16 cellular contexts compared by ENCODE assay signal in the genomic region with DNA sequence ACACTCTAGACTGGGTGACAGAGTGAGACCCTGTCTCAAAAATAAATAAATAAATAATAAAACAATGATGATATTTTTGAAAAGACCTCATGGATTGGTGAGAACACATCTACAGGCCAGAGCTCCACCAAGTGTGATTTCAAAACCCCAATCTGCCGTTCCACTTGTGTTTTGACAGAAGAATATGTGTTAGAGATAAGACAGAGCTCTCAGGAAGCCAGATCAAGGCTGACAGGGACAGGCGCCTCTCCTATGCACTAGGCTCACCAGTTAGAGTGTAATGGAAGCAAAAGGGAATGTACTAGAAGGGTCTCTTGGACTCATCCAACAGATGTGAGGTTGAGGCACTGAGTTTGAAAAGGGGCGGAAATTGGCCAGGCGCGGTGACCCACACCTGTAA.
DNase-seq lines count a peak whose midpoint lies in the region; ATAC-seq and TF ChIP-seq lines count a peak whose summit lies in the region.
"Had no signal": no experiment of that assay in that cellular context is flagged by ENCODE, and none has a peak within 500 bp of the region (broad histone marks: within the 10 kb centered on the region; RNA-seq: fewer than 3 reads in every experiment).

No MANE protein-coding gene starts in this region.

- TF ChIP-seq EP300 in suprapubic skin (IDR thresholded peaks at IDR 0.05), result no peak
- no peak for TF ChIP-seq EP300 in SK-N-SH (IDR thresholded peaks at IDR 0.05; ENCODE audit: borderline replicate concordance in 1 of 2, low read depth in 1 of 2, low read length in 1 of 2)

- 89% methylated on average over 5 of the region's 5 CpGs for WGBS in suprapubic skin
- 98% methylated on average over 5 of the region's 5 CpGs for WGBS in SK-N-SH (ENCODE audit: low lambda C conversion rate)

- H3K27me3 Mint-ChIP-seq in nephron progenitor cell (ENCODE audit: low read depth, poor library complexity), result peaks cover 10% of the 10 kb centered on the region

- ATAC-seq in RWPE2 (ENCODE audit: low read depth), result no peak
- ATAC-seq in HG03342 (IDR thresholded peaks at IDR 0.05; ENCODE audit: unreplicated experiment), result no peak
- ATAC-seq: activated CD8-positive, alpha-beta T cell treated with anti-CD3 and anti-CD28 coated beads, Interleukin-2, amount 10 ng/mL, durations not matched to agents 7 days and 5 days; naive thymus-derived CD4-positive, alpha-beta T cell; stimulated activated naive CD8-positive, alpha-beta T cell treated with anti-CD3 and anti-CD28 coated beads, Interleukin-15, Interleukin-2, amounts not matched to agents 100 U/mL and 50 U/mL, for 24 hours; T-cell; WTC11 had no signal

- H3K36me3 Mint-ChIP-seq in nephron progenitor cell (ENCODE audit: low read depth), result no peaks in the 10 kb centered on the region
- H3K36me3 Mint-ChIP-seq: T-cell, WTC11 had no signal

- H4K20me1 ChIP-seq in SK-N-SH (ENCODE audit: insufficient read depth), result no peaks in the 10 kb centered on the region

- H3F3A ChIP-seq in SK-N-SH (replicated peaks; ENCODE audit: insufficient read depth), result peaks cover 41% of the 10 kb centered on the region

- H3K27ac ChIP-seq in RWPE2 (ENCODE audit: poor library complexity, severe bottlenecking) (peak overlapping the region; percentile 83), coronary artery (peak overlapping the region; percentile 86 to 89), suprapubic skin (peak overlapping the region; percentile 57), SK-N-SH (ENCODE audit: low read depth in 2 of 2, low read length in 1 of 2) (peak overlapping the region in 1 of 2 experiments; percentile 77; a peak in 1 of 4 replicates)
- H3K27ac ChIP-seq: RWPE1 had no signal

- POLR2A ChIA-PET in SK-N-SH (lab: Yijun Ruan, JAX), result no interaction called here

- H3K9me2 ChIP-seq in SK-N-SH, result no peaks in the 10 kb centered on the region

- H3K27me3 ChIP-seq in RWPE2 (ENCODE audit: insufficient read depth, poor library complexity, severe bottlenecking) (no peaks in the 10 kb centered on the region), suprapubic skin (no peaks in the 10 kb centered on the region), SK-N-SH (ENCODE audit: insufficient read depth) (no peaks in the 10 kb centered on the region)

- H3K4me2 ChIP-seq in SK-N-SH, result no peak overlapping the region

- H2AFZ ChIP-seq in SK-N-SH (ENCODE audit: low read depth), result no peak overlapping the region

- no peak overlapping the region for H3K4me3 ChIP-seq in RWPE2 (ENCODE audit: severe bottlenecking)
- H3K4me3 ChIP-seq in coronary artery, result no peak overlapping the region
- no peak overlapping the region for H3K4me3 ChIP-seq in suprapubic skin
- no peak overlapping the region for H3K4me3 ChIP-seq in SK-N-SH (ENCODE audit: low read depth in 2 of 2, low read length in 1 of 2)

- H3K9me3 Mint-ChIP-seq in nephron progenitor cell, result no peaks in the 10 kb centered on the region
- H3K9me3 Mint-ChIP-seq: activated T-helper 1 cell treated with anti-CD3 and anti-CD28 coated beads, Interleukin-12 subunit alpha, Interleukin-12 subunit beta, Interleukin-2, Interleukin-4 antibody, amounts not matched to agents 30 ng/mL and 10 ng/mL and 1 ng/mL, durations not matched to agents 14 hours and 24 hours and 36 hours; T-cell; WTC11 had no signal

- H3K36me3 ChIP-seq in RWPE2 (ENCODE audit: low read depth) (no peaks in the 10 kb centered on the region), suprapubic skin (no peaks in the 10 kb centered on the region), SK-N-SH (replicated peaks in 1 of 2; ENCODE audit: control insufficient read depth in 1 of 2, insufficient read depth in 2 of 2, low read length in 1 of 2) (no peaks in the 10 kb centered on the region)

- H3K4me3 Mint-ChIP-seq in nephron progenitor cell, result peak overlapping the region; percentile 13
- H3K4me3 Mint-ChIP-seq: activated CD8-positive, alpha-beta T cell treated with anti-CD3 and anti-CD28 coated beads, Interleukin-2, amount 10 ng/mL, durations not matched to agents 7 days and 5 days; activated T-helper 1 cell treated with anti-CD3 and anti-CD28 coated beads, Interleukin-12 subunit alpha, Interleukin-12 subunit beta, Interleukin-2, Interleukin-4 antibody, amounts not matched to agents 30 ng/mL and 10 ng/mL and 1 ng/mL, durations not matched to agents 14 hours and 24 hours and 36 hours; naive thymus-derived CD4-positive, alpha-beta T cell; T-cell; WTC11 had no signal

- peaks cover 38% of the 10 kb centered on the region for H3K4me1 ChIP-seq in RWPE2 (ENCODE audit: insufficient read depth, poor library complexity, severe bottlenecking)
- H3K4me1 ChIP-seq in suprapubic skin, result peaks cover 35% of the 10 kb centered on the region
- peaks cover 0 to 7% of the 10 kb centered on the region in 2 experiments; a peak in 2 of 4 replicates for H3K4me1 ChIP-seq in SK-N-SH (ENCODE audit: control insufficient read depth in 1 of 2, insufficient read depth in 2 of 2, low read depth in 1 of 2, low read length in 1 of 2)

- DNase-seq in RWPE2 (ENCODE audit: low spot score), result no peak
- no peak for DNase-seq in coronary artery (ENCODE audit: low spot score)
- DNase-seq in nephron progenitor cell, result no peak
- DNase-seq in suprapubic skin (ENCODE audit: low spot score in 2 of 2), result no peak
- DNase-seq in SK-N-SH, result no peak
- DNase-seq in cerebellar cortex (ENCODE audit: low spot score), result no peak
- DNase-seq: activated CD8-positive, alpha-beta T cell treated with anti-CD3 and anti-CD28 coated beads, Interleukin-2, amount 10 ng/mL, durations not matched to agents 7 days and 5 days; naive thymus-derived CD4-positive, alpha-beta T cell; NCI-H1694; NCI-H345; stimulated activated naive CD8-positive, alpha-beta T cell treated with anti-CD3 and anti-CD28 coated beads, Interleukin-15, Interleukin-2, amounts not matched to agents 100 U/mL and 50 U/mL, for 24 hours; T-cell had no signal

- CTCF ChIA-PET in SK-N-SH (lab: Yijun Ruan, JAX), result interaction anchor here (2.0 kb wide), 1 partner anchor 161 kb away, joined by 7 read pairs; no protein-coding TSS in a partner anchor

- H3K9me3 ChIP-seq in RWPE2 (ENCODE audit: severe bottlenecking), result no peaks in the 10 kb centered on the region
- no peaks in the 10 kb centered on the region for H3K9me3 ChIP-seq in suprapubic skin
- no peaks in the 10 kb centered on the region for H3K9me3 ChIP-seq in SK-N-SH

- no peak for TF ChIP-seq CTCF in RWPE2 (IDR thresholded peaks at IDR 0.05; ENCODE audit: poor library complexity, severe bottlenecking)
- TF ChIP-seq CTCF in coronary artery (IDR thresholded peaks at IDR 0.05), result no peak
- no peak for TF ChIP-seq CTCF in nephron progenitor cell (IDR thresholded peaks at IDR 0.05)
- TF ChIP-seq CTCF in suprapubic skin (IDR thresholded peaks at IDR 0.05), result no peak
- no peak for TF ChIP-seq CTCF in SK-N-SH (IDR thresholded peaks at IDR 0.05)

- no peak for TF ChIP-seq RAD21 in SK-N-SH (IDR thresholded peaks at IDR 0.05; ENCODE audit: low read length)

- peak overlapping the region; percentile 99 for H3K27ac Mint-ChIP-seq in nephron progenitor cell
- H3K27ac Mint-ChIP-seq: activated CD8-positive, alpha-beta T cell treated with anti-CD3 and anti-CD28 coated beads, Interleukin-2, amount 10 ng/mL, durations not matched to agents 7 days and 5 days; activated T-helper 1 cell treated with anti-CD3 and anti-CD28 coated beads, Interleukin-12 subunit alpha, Interleukin-12 subunit beta, Interleukin-2, Interleukin-4 antibody, amounts not matched to agents 30 ng/mL and 10 ng/mL and 1 ng/mL, durations not matched to agents 14 hours and 24 hours and 36 hours; T-cell; WTC11 had no signal

- no peak for TF ChIP-seq POLR2A in suprapubic skin (IDR thresholded peaks at IDR 0.05)

- H3K9ac ChIP-seq in SK-N-SH, result no peak overlapping the region

- H3K4me1 Mint-ChIP-seq in nephron progenitor cell, result peaks cover 82% of the 10 kb centered on the region

- no peaks in the 10 kb centered on the region for H3K79me2 ChIP-seq in SK-N-SH (ENCODE audit: insufficient read depth)

TF ChIP-seq in SK-N-SH, 30 proteins besides CTCF, POLR2A, EP300 and RAD21 (continues in another document):
- no peak for TF ChIP-seq YY1 (IDR thresholded peaks at IDR 0.05; ENCODE audit: low read depth)
- TF ChIP-seq MEF2A (IDR thresholded peaks at IDR 0.05; ENCODE audit: borderline replicate concordance, low read depth), result no peak
- no peak for TF ChIP-seq RFX5 (IDR thresholded peaks at IDR 0.05; ENCODE audit: low read length)
- no peak for TF ChIP-seq EZH2phosphoT487 (IDR thresholded peaks at IDR 0.05; ENCODE audit: borderline replicate concordance, low read depth)
- TF ChIP-seq SMC3 (IDR thresholded peaks at IDR 0.05; ENCODE audit: low read depth, low read length), result no peak
- TF ChIP-seq FOXJ3 (CRISPR knock-in tag; IDR thresholded peaks at IDR 0.05), result no peak
- no peak for TF ChIP-seq GATA2 (CRISPR knock-in tag; IDR thresholded peaks at IDR 0.05)
- TF ChIP-seq NRF1 (IDR thresholded peaks at IDR 0.05; ENCODE audit: low read depth, low read length), result no peak
- TF ChIP-seq FOSL2 (IDR thresholded peaks at IDR 0.05; ENCODE audit: borderline replicate concordance, low read depth), result no peak
- TF ChIP-seq, protein P1, sequence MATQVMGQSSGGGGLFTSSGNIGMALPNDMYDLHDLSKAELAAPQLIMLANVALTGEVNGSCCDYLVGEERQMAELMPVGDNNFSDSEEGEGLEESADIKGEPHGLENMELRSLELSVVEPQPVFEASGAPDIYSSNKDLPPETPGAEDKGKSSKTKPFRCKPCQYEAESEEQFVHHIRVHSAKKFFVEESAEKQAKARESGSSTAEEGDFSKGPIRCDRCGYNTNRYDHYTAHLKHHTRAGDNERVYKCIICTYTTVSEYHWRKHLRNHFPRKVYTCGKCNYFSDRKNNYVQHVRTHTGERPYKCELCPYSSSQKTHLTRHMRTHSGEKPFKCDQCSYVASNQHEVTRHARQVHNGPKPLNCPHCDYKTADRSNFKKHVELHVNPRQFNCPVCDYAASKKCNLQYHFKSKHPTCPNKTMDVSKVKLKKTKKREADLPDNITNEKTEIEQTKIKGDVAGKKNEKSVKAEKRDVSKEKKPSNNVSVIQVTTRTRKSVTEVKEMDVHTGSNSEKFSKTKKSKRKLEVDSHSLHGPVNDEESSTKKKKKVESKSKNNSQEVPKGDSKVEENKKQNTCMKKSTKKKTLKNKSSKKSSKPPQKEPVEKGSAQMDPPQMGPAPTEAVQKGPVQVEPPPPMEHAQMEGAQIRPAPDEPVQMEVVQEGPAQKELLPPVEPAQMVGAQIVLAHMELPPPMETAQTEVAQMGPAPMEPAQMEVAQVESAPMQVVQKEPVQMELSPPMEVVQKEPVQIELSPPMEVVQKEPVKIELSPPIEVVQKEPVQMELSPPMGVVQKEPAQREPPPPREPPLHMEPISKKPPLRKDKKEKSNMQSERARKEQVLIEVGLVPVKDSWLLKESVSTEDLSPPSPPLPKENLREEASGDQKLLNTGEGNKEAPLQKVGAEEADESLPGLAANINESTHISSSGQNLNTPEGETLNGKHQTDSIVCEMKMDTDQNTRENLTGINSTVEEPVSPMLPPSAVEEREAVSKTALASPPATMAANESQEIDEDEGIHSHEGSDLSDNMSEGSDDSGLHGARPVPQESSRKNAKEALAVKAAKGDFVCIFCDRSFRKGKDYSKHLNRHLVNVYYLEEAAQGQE (IDR thresholded peaks at IDR 0.05; ENCODE audit: low read depth, low read length), result no peak
- no peak for TF ChIP-seq MXI1 (IDR thresholded peaks at IDR 0.05; ENCODE audit: low read depth, low read length)
